13 cellular contexts compared by ENCODE assay signal in genomic region chr9:77864096-77864889, GRCh38.
DNase-seq lines count a peak whose midpoint lies in the region; FAIRE-seq and TF ChIP-seq lines count a peak whose summit lies in the region.
"Had no signal": no experiment of that assay in that cellular context is flagged by ENCODE, and none has a peak within 500 bp of the region (broad histone marks: within the 10 kb centered on the region; RNA-seq: fewer than 3 reads in every experiment).

No MANE protein-coding gene starts in this region.

- peak; percentile 17 for DNase-seq in GM20000 (ENCODE audit: low spot score)
- DNase-seq in NCI-H2029 treated with DMSO at 0.1 percent for 48 hours (lab: John Stamatoyannopoulos, UW): peak; percentile 46
- no peak for DNase-seq in endothelial cell of umbilical vein (ENCODE audit: low read depth, low spot score)
- no peak for DNase-seq in osteoblast (ENCODE audit: insufficient read length, low spot score, missing footprints)
- no peak for DNase-seq in AG08396 (ENCODE audit: low spot score)
- DNase-seq in NCI-H187 (lab: John Stamatoyannopoulos, UW): no peak
- DNase-seq in NCI-H1048 (lab: John Stamatoyannopoulos, UW): no peak
- DNase-seq: activated CD8-positive, alpha-beta T cell treated with anti-CD3 and anti-CD28 coated beads, Interleukin-2, amount 10 ng/mL, durations not matched to agents 7 days and 5 days; adrenal gland; NCI-H2107 had no signal

- POLR2A ChIA-PET in endothelial cell of umbilical vein (lab: Charles Lee): no interaction called here

- H2AFZ ChIP-seq in endothelial cell of umbilical vein (ENCODE audit: low read depth, low read length) (no peak overlapping the region), osteoblast (ENCODE audit: low read length) (no peak overlapping the region)

- H3K4me3 ChIP-seq in endothelial cell of umbilical vein (replicated peaks in 1 of 3; ENCODE audit: insufficient read depth in 1 of 3, low read depth in 1 of 3, low read length in 3 of 3) (no peak overlapping the region), osteoblast (ENCODE audit: insufficient read depth, low read length) (no peak overlapping the region)
- H3K4me3 ChIP-seq: adrenal gland, SJSA1, vagina had no signal

- H4K20me1 ChIP-seq in endothelial cell of umbilical vein (replicated peaks; ENCODE audit: control insufficient read depth, extremely low read depth, insufficient read depth, low read length) (no peaks in the 10 kb centered on the region), osteoblast (ENCODE audit: insufficient read depth, low read length) (peaks cover 12% of the 10 kb centered on the region)

- no peak overlapping the region for H3K4me2 ChIP-seq in endothelial cell of umbilical vein (ENCODE audit: insufficient read depth, low read length)
- H3K4me2 ChIP-seq in osteoblast (ENCODE audit: insufficient read depth, low read length): no peak overlapping the region

- H3K9me1 ChIP-seq in endothelial cell of umbilical vein (replicated peaks; ENCODE audit: control insufficient read depth, extremely low read depth, insufficient read depth, low read length): no peaks in the 10 kb centered on the region

- peak; percentile 59 for FAIRE-seq in endothelial cell of umbilical vein (lab: Jason Lieb, UNC)
- FAIRE-seq: H1 had no signal

- no TSS peak for BruUV-seq in endothelial cell of umbilical vein (replicated peaks; lab: Mats Ljungman, UMichigan)

- H3K36me3 ChIP-seq in endothelial cell of umbilical vein (ENCODE audit: control insufficient read depth in 2 of 2, extremely low read depth in 1 of 2, insufficient read depth in 2 of 2, low read length in 2 of 2) (no peaks in the 10 kb centered on the region), osteoblast (ENCODE audit: insufficient read depth, low read length) (no peaks in the 10 kb centered on the region)
- H3K36me3 ChIP-seq: adrenal gland, SJSA1, vagina had no signal

- H3K27me3 ChIP-seq in endothelial cell of umbilical vein (ENCODE audit: control insufficient read depth in 2 of 2, insufficient read depth in 2 of 2, low read length in 2 of 2): no peaks in the 10 kb centered on the region
- no peaks in the 10 kb centered on the region for H3K27me3 ChIP-seq in osteoblast (ENCODE audit: insufficient read depth, low read length)
- H3K27me3 ChIP-seq: adrenal gland, SJSA1, vagina had no signal

- no peak for TF ChIP-seq CTCF in GM20000 (IDR thresholded peaks at IDR 0.05; ENCODE audit: extremely low read depth, missing control alignments)
- TF ChIP-seq CTCF in endothelial cell of umbilical vein (IDR thresholded peaks at IDR 0.05; ENCODE audit: extremely low read depth in 1 of 2, insufficient read depth in 1 of 2, low read depth in 1 of 2, low read length in 2 of 2): no peak
- TF ChIP-seq CTCF in osteoblast (IDR thresholded peaks at IDR 0.05; ENCODE audit: extremely low read depth, low read depth, low read length): peak; percentile 21

- H3K4me1 ChIP-seq in endothelial cell of umbilical vein (ENCODE audit: control insufficient read depth, extremely low read depth, insufficient read depth, low read length) (no peaks in the 10 kb centered on the region), osteoblast (ENCODE audit: insufficient read depth, low read length) (no peaks in the 10 kb centered on the region)
- H3K4me1 ChIP-seq: SJSA1, vagina had no signal

- no peak for TF ChIP-seq POLR2A in endothelial cell of umbilical vein (IDR thresholded peaks at IDR 0.05; ENCODE audit: low read depth, low read length)

- CTCF ChIA-PET in endothelial cell of umbilical vein (lab: Charles Lee): interaction anchor here (2.3 to 3.1 kb wide), 2 partner anchors 23 to 171 kb away, joined by 7 to 11 read pairs; no protein-coding TSS in a partner anchor

- intact Hi-C loops in endothelial cell of umbilical vein (cut with micrococcal nuclease): no loop called here

- peaks cover 4% of the 10 kb centered on the region for H3K79me2 ChIP-seq in endothelial cell of umbilical vein (ENCODE audit: control insufficient read depth, insufficient read depth, low read length)
- peaks cover 15% of the 10 kb centered on the region for H3K79me2 ChIP-seq in osteoblast (ENCODE audit: insufficient read depth, low read length)

- dilution Hi-C loops in endothelial cell of umbilical vein (cut with MboI; ENCODE audit: extremely low pct_ligation_motif_present, low sequenced_read_pairs): no loop called here

- no peak overlapping the region for H3K9ac ChIP-seq in endothelial cell of umbilical vein (replicated peaks; ENCODE audit: extremely low read depth, insufficient read depth, low read length)

- H3K27ac ChIP-seq in endothelial cell of umbilical vein (ENCODE audit: insufficient read depth, low read depth, low read length): no peak overlapping the region
- H3K27ac ChIP-seq in osteoblast (ENCODE audit: low read depth, low read length): no peak overlapping the region
- H3K27ac ChIP-seq: adrenal gland, SJSA1, vagina had no signal

- H3K9me3 ChIP-seq in endothelial cell of umbilical vein (replicated peaks; ENCODE audit: control insufficient read depth, insufficient read depth, low read length) (no peaks in the 10 kb centered on the region), osteoblast (ENCODE audit: low read depth, low read length) (no peaks in the 10 kb centered on the region)
- H3K9me3 ChIP-seq: adrenal gland, SJSA1, vagina had no signal

TF ChIP-seq in endothelial cell of umbilical vein, 7 proteins besides CTCF, POLR2A, EP300 and RAD21:
- TF ChIP-seq JUN (IDR thresholded peaks at IDR 0.05; ENCODE audit: borderline replicate concordance, insufficient read depth, insufficient read length, low read depth): no peak
- no peak for TF ChIP-seq MYC (IDR thresholded peaks at IDR 0.05; ENCODE audit: low read depth, low read length)
- TF ChIP-seq FOS (IDR thresholded peaks at IDR 0.05; ENCODE audit: borderline replicate concordance, insufficient read depth, low read length): no peak
- TF ChIP-seq POLR2AphosphoS5 (IDR thresholded peaks at IDR 0.05; ENCODE audit: insufficient read depth, low read depth, low read length): no peak
- TF ChIP-seq EZH2 (IDR thresholded peaks at IDR 0.05; ENCODE audit: borderline replicate concordance, low read depth, low read length, severe bottlenecking): no peak
- TF ChIP-seq GATA2 (IDR thresholded peaks at IDR 0.05; ENCODE audit: insufficient read depth, insufficient read length, low read depth, low read length): no peak
- no peak for TF ChIP-seq MAX (IDR thresholded peaks at IDR 0.05; ENCODE audit: insufficient read depth, insufficient read length)

Comparison
In these comparisons a context has a peak if more than half of its experiments do, and no peak if none do; other contexts are left out.
1. DNase-seq: peak in GM20000 (single experiment) and NCI-H2029 treated with DMSO at 0.1 percent for 48 hours (single experiment); none in endothelial cell of umbilical vein (single experiment), osteoblast (single experiment), AG08396 (single experiment), NCI-H187 (0 of 2) and NCI-H1048 (single experiment).